1 cellular context compared by ENCODE assay signal in genomic region chr2:130756041-130756720, GRCh38.
A peak's percentile ranks its signal among the peaks of the same experiment; 100 is the strongest.
TF ChIP-seq lines count a peak whose summit lies in the region.

No MANE protein-coding gene starts in this region.

TF ChIP-seq in GM12878, 131 proteins besides CTCF, POLR2A, EP300 and RAD21:
- TF ChIP-seq IRF5 (IDR thresholded peaks at IDR 0.05; ENCODE audit: borderline replicate concordance), result no peak
- TF ChIP-seq, protein P1, sequence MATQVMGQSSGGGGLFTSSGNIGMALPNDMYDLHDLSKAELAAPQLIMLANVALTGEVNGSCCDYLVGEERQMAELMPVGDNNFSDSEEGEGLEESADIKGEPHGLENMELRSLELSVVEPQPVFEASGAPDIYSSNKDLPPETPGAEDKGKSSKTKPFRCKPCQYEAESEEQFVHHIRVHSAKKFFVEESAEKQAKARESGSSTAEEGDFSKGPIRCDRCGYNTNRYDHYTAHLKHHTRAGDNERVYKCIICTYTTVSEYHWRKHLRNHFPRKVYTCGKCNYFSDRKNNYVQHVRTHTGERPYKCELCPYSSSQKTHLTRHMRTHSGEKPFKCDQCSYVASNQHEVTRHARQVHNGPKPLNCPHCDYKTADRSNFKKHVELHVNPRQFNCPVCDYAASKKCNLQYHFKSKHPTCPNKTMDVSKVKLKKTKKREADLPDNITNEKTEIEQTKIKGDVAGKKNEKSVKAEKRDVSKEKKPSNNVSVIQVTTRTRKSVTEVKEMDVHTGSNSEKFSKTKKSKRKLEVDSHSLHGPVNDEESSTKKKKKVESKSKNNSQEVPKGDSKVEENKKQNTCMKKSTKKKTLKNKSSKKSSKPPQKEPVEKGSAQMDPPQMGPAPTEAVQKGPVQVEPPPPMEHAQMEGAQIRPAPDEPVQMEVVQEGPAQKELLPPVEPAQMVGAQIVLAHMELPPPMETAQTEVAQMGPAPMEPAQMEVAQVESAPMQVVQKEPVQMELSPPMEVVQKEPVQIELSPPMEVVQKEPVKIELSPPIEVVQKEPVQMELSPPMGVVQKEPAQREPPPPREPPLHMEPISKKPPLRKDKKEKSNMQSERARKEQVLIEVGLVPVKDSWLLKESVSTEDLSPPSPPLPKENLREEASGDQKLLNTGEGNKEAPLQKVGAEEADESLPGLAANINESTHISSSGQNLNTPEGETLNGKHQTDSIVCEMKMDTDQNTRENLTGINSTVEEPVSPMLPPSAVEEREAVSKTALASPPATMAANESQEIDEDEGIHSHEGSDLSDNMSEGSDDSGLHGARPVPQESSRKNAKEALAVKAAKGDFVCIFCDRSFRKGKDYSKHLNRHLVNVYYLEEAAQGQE (IDR thresholded peaks at IDR 0.05; ENCODE audit: low read depth, low read length), result peak; percentile 76
